9 cellular contexts compared by ENCODE assay signal in genomic region chr1:235767795-235768194, GRCh38.
A peak's percentile ranks its signal among the peaks of the same experiment; 100 is the strongest.
DNase-seq lines count a peak whose midpoint lies in the region; ATAC-seq lines count a peak whose summit lies in the region.
"Had no signal": no experiment of that assay in that cellular context is flagged by ENCODE, and none has a peak within 500 bp of the region (broad histone marks: within the 10 kb centered on the region; RNA-seq: fewer than 3 reads in every experiment).

No MANE protein-coding gene starts in this region.

- H3K4me1 Mint-ChIP-seq in memory B cell, result peaks cover 11% of the 10 kb centered on the region

- peak overlapping the region; percentile 29 for H3K27ac Mint-ChIP-seq in memory B cell

- H3K4me3 Mint-ChIP-seq in memory B cell, result peak overlapping the region; percentile 2

- peaks cover 18% of the 10 kb centered on the region for H3K36me3 Mint-ChIP-seq in memory B cell

- no peaks in the 10 kb centered on the region for H3K9me3 Mint-ChIP-seq in memory B cell

- peak in 1 of 2 donors; percentile 33 for DNase-seq in memory B cell (ENCODE audit: low spot score in 2 of 2)
- DNase-seq in central memory CD4-positive, alpha-beta T cell, result no peak
- DNase-seq in midbrain (lab: John Stamatoyannopoulos, UW), result no peak
- no peak for DNase-seq in superior temporal gyrus (ENCODE audit: extremely low spot score)
- DNase-seq: activated CD8-positive, alpha-beta memory T cell treated with anti-CD3 and anti-CD28 coated beads, Interleukin-2, amount 50 U/mL, for 48 hours; EL had no signal

- no peaks in the 10 kb centered on the region for H3K27me3 Mint-ChIP-seq in memory B cell

- ATAC-seq in GM18868 (IDR thresholded peaks at IDR 0.05; ENCODE audit: unreplicated experiment) (peak; percentile 88), GM21447 (IDR thresholded peaks at IDR 0.05; ENCODE audit: unreplicated experiment) (peak; percentile 91), HG03097 (IDR thresholded peaks at IDR 0.05; ENCODE audit: low FRiP score, unreplicated experiment) (peak; percentile 95), memory B cell (ENCODE audit: low read depth) (peak; percentile 96)
